In the genomic region with DNA sequence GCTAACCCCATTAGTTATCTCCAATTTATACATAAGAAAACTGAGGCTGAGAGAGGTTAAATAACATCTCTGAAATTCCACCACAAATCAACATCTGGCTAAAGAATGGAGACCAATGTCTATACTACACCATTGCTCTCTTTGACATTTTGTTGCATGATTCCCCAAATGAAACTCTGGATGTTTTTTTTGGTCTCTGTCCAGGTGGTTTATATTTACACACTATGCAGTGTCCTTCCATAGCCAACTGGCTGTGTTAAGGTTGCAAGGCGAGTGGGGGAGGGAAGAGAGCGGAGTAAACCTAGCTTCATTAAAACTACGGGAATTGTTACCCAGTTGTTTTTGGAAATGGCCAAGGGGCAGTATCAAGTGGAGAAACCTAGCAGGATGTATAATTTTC, we compare ENCODE assay signal across 16 cellular contexts.
DNase-seq lines count a peak whose midpoint lies in the region; ATAC-seq lines count a peak whose summit lies in the region.
"Had no signal": no experiment of that assay in that cellular context is flagged by ENCODE, and none has a peak within 500 bp of the region (broad histone marks: within the 10 kb centered on the region; RNA-seq: fewer than 3 reads in every experiment).

No MANE protein-coding gene starts in this region.

- H3K27ac ChIP-seq in trophoblast cell (ENCODE audit: low read depth, low read length) = no peak overlapping the region
- H3K27ac ChIP-seq: RWPE1, SJSA1 had no signal

- no CpG with 5 or more reads among the region's 3 CpGs for WGBS in trophoblast cell (ENCODE audit: extremely low coverage, insufficient coverage, insufficient read length)

- H3K9me3 ChIP-seq in adipocyte (ENCODE audit: control insufficient read depth, low read length) = no peaks in the 10 kb centered on the region
- H3K9me3 ChIP-seq in trophoblast cell (ENCODE audit: insufficient read depth, low read depth, low read length) = no peaks in the 10 kb centered on the region

- no peak overlapping the region for H4K12ac ChIP-seq in trophoblast cell (ENCODE audit: low read depth, low read length)

- no peaks in the 10 kb centered on the region for H3K36me3 Mint-ChIP-seq in activated T-cell treated with anti-CD3 and anti-CD28 coated beads, Interleukin-2, amount 50 U/mL, for 72 hours (ENCODE audit: insufficient read depth in 2 of 2)
- H3K36me3 Mint-ChIP-seq: CD8-positive, alpha-beta memory T cell had no signal

- no peak overlapping the region for H2AFZ ChIP-seq in trophoblast cell (ENCODE audit: insufficient read depth, low read length, poor library complexity)

- peaks cover 18% of the 10 kb centered on the region for H3K27me3 Mint-ChIP-seq in activated T-cell treated with anti-CD3 and anti-CD28 coated beads, Interleukin-2, amount 50 U/mL, for 72 hours (ENCODE audit: low read depth)

- H2BK12ac ChIP-seq in trophoblast cell (ENCODE audit: low read length) = peak overlapping the region; percentile 85

- DNase-seq in LHCN-M2 (ENCODE audit: low read depth) = peak; percentile 31
- DNase-seq in adipocyte (ENCODE audit: low read depth) = peak; percentile 37
- peak; percentile 18 for DNase-seq in fibroblast of peridontal ligament (ENCODE audit: extremely low read depth)
- DNase-seq in trophoblast cell = no peak
- no peak for DNase-seq in DMS 273 (lab: John Stamatoyannopoulos, UW; ENCODE audit: unreplicated experiment)
- DNase-seq in activated T-cell treated with anti-CD3 and anti-CD28 coated beads, Interleukin-2, amount 50 U/mL, for 72 hours = no peak
- DNase-seq in ecto neural progenitor cell (ENCODE audit: low spot score) = no peak
- DNase-seq: CD8-positive, alpha-beta memory T cell; EL; H9; NCI-H1092; NCI-H1694; OCI-M1; SW 1271 had no signal

- H2AK5ac ChIP-seq in trophoblast cell (ENCODE audit: low read length) = no peak overlapping the region

- H3K4me3 ChIP-seq in adipocyte (ENCODE audit: low read length) (no peak overlapping the region), trophoblast cell (ENCODE audit: low read depth, low read length) (no peak overlapping the region)
- H3K4me3 ChIP-seq: SJSA1 had no signal

- H3K23ac ChIP-seq in trophoblast cell (ENCODE audit: low read length) = no peak overlapping the region

- H3K4me1 Mint-ChIP-seq in activated T-cell treated with anti-CD3 and anti-CD28 coated beads, Interleukin-2, amount 50 U/mL, for 72 hours (ENCODE audit: low read depth) = no peaks in the 10 kb centered on the region
- H3K4me1 Mint-ChIP-seq: CD8-positive, alpha-beta memory T cell had no signal

- H3K18ac ChIP-seq in trophoblast cell (ENCODE audit: low read length) = no peak overlapping the region

- no peak overlapping the region for H3K27ac Mint-ChIP-seq in activated T-cell treated with anti-CD3 and anti-CD28 coated beads, Interleukin-2, amount 50 U/mL, for 72 hours
- H3K27ac Mint-ChIP-seq: CD8-positive, alpha-beta memory T cell had no signal

- no peaks in the 10 kb centered on the region for H3K27me3 ChIP-seq in adipocyte (replicated peaks; ENCODE audit: control insufficient read depth, insufficient read depth, low read length)
- no peaks in the 10 kb centered on the region for H3K27me3 ChIP-seq in trophoblast cell (ENCODE audit: insufficient read depth, low read length)
- H3K27me3 ChIP-seq: SJSA1 had no signal

- H4K91ac ChIP-seq in trophoblast cell (ENCODE audit: low read depth, low read length) = no peak overlapping the region

- H3K36me3 ChIP-seq in adipocyte (ENCODE audit: control insufficient read depth, insufficient read depth, low read length, severe bottlenecking) = no peaks in the 10 kb centered on the region
- no peaks in the 10 kb centered on the region for H3K36me3 ChIP-seq in trophoblast cell (ENCODE audit: control insufficient read depth in 1 of 2, insufficient read depth in 2 of 2, low read length in 2 of 2)
- H3K36me3 ChIP-seq: SJSA1 had no signal

- ATAC-seq in activated T-cell treated with anti-CD3 and anti-CD28 coated beads, Interleukin-2, amount 50 U/mL, for 72 hours (replicated peaks in 1 of 2) = no peak

- H2BK5ac ChIP-seq in trophoblast cell (ENCODE audit: low read depth, low read length, poor library complexity) = no peak overlapping the region

- H3K79me1 ChIP-seq in trophoblast cell (ENCODE audit: low read length) = peaks cover 20% of the 10 kb centered on the region

- H3K14ac ChIP-seq in trophoblast cell (ENCODE audit: low read length) = no peak overlapping the region

- no peak overlapping the region for H4K8ac ChIP-seq in trophoblast cell (ENCODE audit: low read depth, low read length)

- H3K9ac ChIP-seq in adipocyte (ENCODE audit: low read length) = no peak overlapping the region
- no peak overlapping the region for H3K9ac ChIP-seq in trophoblast cell (ENCODE audit: low read length)

- H2BK120ac ChIP-seq in trophoblast cell (ENCODE audit: insufficient read depth, low read length, poor library complexity) = peak overlapping the region; percentile 12

- H3K9me3 Mint-ChIP-seq in activated T-cell treated with anti-CD3 and anti-CD28 coated beads, Interleukin-2, amount 50 U/mL, for 72 hours = peaks cover 0 to 3% of the 10 kb centered on the region in 2 donors
- H3K9me3 Mint-ChIP-seq: H9 had no signal

- H3K79me2 ChIP-seq in trophoblast cell (ENCODE audit: control insufficient read depth, insufficient read depth, low read length, poor library complexity) = no peaks in the 10 kb centered on the region

- no peaks in the 10 kb centered on the region for H3K4me1 ChIP-seq in adipocyte (ENCODE audit: control insufficient read depth, insufficient read depth, low read length)
- peaks cover 13 to 26% of the 10 kb centered on the region in 2 experiments for H3K4me1 ChIP-seq in trophoblast cell (ENCODE audit: control insufficient read depth in 1 of 2, insufficient read depth in 2 of 2, low read length in 2 of 2)

- no peak overlapping the region for H3K4me3 Mint-ChIP-seq in activated T-cell treated with anti-CD3 and anti-CD28 coated beads, Interleukin-2, amount 50 U/mL, for 72 hours
- H3K4me3 Mint-ChIP-seq: CD8-positive, alpha-beta memory T cell; H9 had no signal

- H3K4ac ChIP-seq in trophoblast cell (ENCODE audit: low read depth, low read length) = no peak overlapping the region

- H3K4me2 ChIP-seq in trophoblast cell (ENCODE audit: low read length) = no peak overlapping the region

Comparison
In these comparisons a context has a peak if more than half of its experiments do, and no peak if none do; other contexts are left out.
1. DNase-seq: peak in LHCN-M2 (single experiment), adipocyte (single experiment) and fibroblast of peridontal ligament (single experiment); none in trophoblast cell (0 of 2), DMS 273 (single experiment), activated T-cell treated with anti-CD3 and anti-CD28 coated beads, Interleukin-2, amount 50 U/mL, for 72 hours (0 of 2) and ecto neural progenitor cell (single experiment).